1 cellular context compared by ENCODE assay signal in the genomic region with DNA sequence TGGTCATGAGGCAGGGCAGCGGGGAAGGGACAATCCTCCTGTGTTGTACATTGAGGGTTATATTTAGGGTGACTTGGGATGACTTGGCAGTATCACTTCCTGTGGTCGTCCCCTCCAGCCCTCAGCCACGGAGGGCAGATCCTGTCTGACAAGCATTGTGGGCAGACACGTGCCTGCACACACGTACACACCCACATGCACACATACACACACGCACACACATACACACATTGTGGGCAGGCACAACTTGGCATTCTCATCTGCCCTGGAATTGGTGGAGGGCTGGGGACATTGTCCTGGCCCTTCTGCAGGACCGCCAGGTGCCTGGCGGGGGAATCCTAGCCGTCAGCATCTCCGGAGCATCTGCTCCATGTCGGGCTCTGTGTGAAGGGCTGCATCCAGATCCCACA.
TF ChIP-seq lines count a peak whose summit lies in the region.

No MANE protein-coding gene starts in this region.

TF ChIP-seq in HepG2, 621 proteins besides CTCF, POLR2A, EP300 and RAD21 (continued from another document and continues in another):
- TF ChIP-seq, protein P1, sequence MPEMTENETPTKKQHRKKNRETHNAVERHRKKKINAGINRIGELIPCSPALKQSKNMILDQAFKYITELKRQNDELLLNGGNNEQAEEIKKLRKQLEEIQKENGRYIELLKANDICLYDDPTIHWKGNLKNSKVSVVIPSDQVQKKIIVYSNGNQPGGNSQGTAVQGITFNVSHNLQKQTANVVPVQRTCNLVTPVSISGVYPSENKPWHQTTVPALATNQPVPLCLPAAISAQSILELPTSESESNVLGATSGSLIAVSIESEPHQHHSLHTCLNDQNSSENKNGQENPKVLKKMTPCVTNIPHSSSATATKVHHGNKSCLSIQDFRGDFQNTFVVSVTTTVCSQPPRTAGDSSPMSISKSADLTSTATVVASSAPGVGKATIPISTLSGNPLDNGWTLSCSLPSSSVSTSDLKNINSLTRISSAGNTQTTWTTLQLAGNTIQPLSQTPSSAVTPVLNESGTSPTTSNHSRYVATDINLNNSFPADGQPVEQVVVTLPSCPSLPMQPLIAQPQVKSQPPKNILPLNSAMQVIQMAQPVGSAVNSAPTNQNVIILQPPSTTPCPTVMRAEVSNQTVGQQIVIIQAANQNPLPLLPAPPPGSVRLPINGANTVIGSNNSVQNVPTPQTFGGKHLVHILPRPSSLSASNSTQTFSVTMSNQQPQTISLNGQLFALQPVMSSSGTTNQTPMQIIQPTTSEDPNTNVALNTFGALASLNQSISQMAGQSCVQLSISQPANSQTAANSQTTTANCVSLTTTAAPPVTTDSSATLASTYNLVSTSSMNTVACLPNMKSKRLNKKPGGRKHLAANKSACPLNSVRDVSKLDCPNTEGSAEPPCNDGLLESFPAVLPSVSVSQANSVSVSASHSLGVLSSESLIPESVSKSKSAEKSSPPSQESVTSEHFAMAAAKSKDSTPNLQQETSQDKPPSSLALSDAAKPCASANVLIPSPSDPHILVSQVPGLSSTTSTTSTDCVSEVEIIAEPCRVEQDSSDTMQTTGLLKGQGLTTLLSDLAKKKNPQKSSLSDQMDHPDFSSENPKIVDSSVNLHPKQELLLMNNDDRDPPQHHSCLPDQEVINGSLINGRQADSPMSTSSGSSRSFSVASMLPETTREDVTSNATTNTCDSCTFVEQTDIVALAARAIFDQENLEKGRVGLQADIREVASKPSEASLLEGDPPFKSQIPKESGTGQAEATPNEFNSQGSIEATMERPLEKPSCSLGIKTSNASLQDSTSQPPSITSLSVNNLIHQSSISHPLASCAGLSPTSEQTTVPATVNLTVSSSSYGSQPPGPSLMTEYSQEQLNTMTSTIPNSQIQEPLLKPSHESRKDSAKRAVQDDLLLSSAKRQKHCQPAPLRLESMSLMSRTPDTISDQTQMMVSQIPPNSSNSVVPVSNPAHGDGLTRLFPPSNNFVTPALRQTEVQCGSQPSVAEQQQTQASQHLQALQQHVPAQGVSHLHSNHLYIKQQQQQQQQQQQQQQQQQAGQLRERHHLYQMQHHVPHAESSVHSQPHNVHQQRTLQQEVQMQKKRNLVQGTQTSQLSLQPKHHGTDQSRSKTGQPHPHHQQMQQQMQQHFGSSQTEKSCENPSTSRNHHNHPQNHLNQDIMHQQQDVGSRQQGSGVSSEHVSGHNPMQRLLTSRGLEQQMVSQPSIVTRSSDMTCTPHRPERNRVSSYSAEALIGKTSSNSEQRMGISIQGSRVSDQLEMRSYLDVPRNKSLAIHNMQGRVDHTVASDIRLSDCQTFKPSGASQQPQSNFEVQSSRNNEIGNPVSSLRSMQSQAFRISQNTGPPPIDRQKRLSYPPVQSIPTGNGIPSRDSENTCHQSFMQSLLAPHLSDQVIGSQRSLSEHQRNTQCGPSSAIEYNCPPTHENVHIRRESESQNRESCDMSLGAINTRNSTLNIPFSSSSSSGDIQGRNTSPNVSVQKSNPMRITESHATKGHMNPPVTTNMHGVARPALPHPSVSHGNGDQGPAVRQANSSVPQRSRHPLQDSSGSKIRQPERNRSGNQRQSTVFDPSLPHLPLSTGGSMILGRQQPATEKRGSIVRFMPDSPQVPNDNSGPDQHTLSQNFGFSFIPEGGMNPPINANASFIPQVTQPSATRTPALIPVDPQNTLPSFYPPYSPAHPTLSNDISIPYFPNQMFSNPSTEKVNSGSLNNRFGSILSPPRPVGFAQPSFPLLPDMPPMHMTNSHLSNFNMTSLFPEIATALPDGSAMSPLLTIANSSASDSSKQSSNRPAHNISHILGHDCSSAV (CRISPR knock-in tag; IDR thresholded peaks at IDR 0.05; ENCODE audit: borderline replicate concordance) = no peak
- TF ChIP-seq, protein P2, sequence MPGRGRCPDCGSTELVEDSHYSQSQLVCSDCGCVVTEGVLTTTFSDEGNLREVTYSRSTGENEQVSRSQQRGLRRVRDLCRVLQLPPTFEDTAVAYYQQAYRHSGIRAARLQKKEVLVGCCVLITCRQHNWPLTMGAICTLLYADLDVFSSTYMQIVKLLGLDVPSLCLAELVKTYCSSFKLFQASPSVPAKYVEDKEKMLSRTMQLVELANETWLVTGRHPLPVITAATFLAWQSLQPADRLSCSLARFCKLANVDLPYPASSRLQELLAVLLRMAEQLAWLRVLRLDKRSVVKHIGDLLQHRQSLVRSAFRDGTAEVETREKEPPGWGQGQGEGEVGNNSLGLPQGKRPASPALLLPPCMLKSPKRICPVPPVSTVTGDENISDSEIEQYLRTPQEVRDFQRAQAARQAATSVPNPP (CRISPR knock-in tag; IDR thresholded peaks at IDR 0.05) = no peak
- TF ChIP-seq ZBTB38 (CRISPR knock-in tag; IDR thresholded peaks at IDR 0.05) (peak; percentile 65; the same call in 1 of the 2 replicates), ZNF773 (CRISPR knock-in tag; IDR thresholded peaks at IDR 0.05; ENCODE audit: borderline replicate concordance) (no peak), STAT5B (CRISPR knock-in tag; IDR thresholded peaks at IDR 0.05) (no peak), ZBTB3 (CRISPR knock-in tag; IDR thresholded peaks at IDR 0.05; ENCODE audit: borderline replicate concordance, low read depth) (no peak), TEAD3 (CRISPR knock-in tag; optimal IDR thresholded peaks at IDR 0.05; ENCODE audit: borderline replicate concordance) (no peak), ZBTB1 (CRISPR knock-in tag; IDR thresholded peaks at IDR 0.05; ENCODE audit: borderline replicate concordance) (no peak), ZNF598 (CRISPR knock-in tag; IDR thresholded peaks at IDR 0.05; ENCODE audit: borderline replicate concordance) (peak; percentile 9; the same call in 1 of the 2 replicates), NR2C2 (CRISPR knock-in tag; IDR thresholded peaks at IDR 0.05; ENCODE audit: borderline replicate concordance) (0 out of 2 replicates have a peak, but pooled peaks have one; percentile 6), ZNF670 (CRISPR knock-in tag; IDR thresholded peaks at IDR 0.05; ENCODE audit: borderline replicate concordance) (no peak), BORCS8-MEF2B (CRISPR knock-in tag; IDR thresholded peaks at IDR 0.05) (peak; percentile 12; the same call in 1 of the 2 replicates), SALL2 (CRISPR knock-in tag; IDR thresholded peaks at IDR 0.05) (peak; percentile 4; the same call in 1 of the 2 replicates), MIER3 (CRISPR knock-in tag; IDR thresholded peaks at IDR 0.05; ENCODE audit: borderline replicate concordance) (no peak), NR2F1 (CRISPR knock-in tag; IDR thresholded peaks at IDR 0.05) (no peak), ZNF792 (CRISPR knock-in tag; IDR thresholded peaks at IDR 0.05) (no peak), HDAC2 (CRISPR knock-in tag; IDR thresholded peaks at IDR 0.05) (no peak), MAFK (conservative IDR thresholded peaks at IDR 0.05 in 1 of 2, IDR thresholded peaks at IDR 0.05 in 1 of 2; ENCODE audit: low read length in 2 of 2) (no peak), ZNF232 (CRISPR knock-in tag; IDR thresholded peaks at IDR 0.05; ENCODE audit: borderline replicate concordance) (no peak), EED (CRISPR knock-in tag; IDR thresholded peaks at IDR 0.05) (peak; percentile 27; the same call in 1 of the 2 replicates), HNRNPK (IDR thresholded peaks at IDR 0.05; ENCODE audit: low read depth, low read length, poor library complexity, severe bottlenecking) (no peak), MLLT10 (CRISPR knock-in tag; IDR thresholded peaks at IDR 0.05) (no peak), TAF15 (IDR thresholded peaks at IDR 0.05; ENCODE audit: low read depth, low read length, poor library complexity, severe bottlenecking) (no peak)
- TF ChIP-seq, protein P3, sequence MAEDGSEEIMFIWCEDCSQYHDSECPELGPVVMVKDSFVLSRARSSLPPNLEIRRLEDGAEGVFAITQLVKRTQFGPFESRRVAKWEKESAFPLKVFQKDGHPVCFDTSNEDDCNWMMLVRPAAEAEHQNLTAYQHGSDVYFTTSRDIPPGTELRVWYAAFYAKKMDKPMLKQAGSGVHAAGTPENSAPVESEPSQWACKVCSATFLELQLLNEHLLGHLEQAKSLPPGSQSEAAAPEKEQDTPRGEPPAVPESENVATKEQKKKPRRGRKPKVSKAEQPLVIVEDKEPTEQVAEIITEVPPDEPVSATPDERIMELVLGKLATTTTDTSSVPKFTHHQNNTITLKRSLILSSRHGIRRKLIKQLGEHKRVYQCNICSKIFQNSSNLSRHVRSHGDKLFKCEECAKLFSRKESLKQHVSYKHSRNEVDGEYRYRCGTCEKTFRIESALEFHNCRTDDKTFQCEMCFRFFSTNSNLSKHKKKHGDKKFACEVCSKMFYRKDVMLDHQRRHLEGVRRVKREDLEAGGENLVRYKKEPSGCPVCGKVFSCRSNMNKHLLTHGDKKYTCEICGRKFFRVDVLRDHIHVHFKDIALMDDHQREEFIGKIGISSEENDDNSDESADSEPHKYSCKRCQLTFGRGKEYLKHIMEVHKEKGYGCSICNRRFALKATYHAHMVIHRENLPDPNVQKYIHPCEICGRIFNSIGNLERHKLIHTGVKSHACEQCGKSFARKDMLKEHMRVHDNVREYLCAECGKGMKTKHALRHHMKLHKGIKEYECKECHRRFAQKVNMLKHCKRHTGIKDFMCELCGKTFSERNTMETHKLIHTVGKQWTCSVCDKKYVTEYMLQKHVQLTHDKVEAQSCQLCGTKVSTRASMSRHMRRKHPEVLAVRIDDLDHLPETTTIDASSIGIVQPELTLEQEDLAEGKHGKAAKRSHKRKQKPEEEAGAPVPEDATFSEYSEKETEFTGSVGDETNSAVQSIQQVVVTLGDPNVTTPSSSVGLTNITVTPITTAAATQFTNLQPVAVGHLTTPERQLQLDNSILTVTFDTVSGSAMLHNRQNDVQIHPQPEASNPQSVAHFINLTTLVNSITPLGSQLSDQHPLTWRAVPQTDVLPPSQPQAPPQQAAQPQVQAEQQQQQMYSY (CRISPR knock-in tag; IDR thresholded peaks at IDR 0.05) = no peak
- TF ChIP-seq, protein P4, sequence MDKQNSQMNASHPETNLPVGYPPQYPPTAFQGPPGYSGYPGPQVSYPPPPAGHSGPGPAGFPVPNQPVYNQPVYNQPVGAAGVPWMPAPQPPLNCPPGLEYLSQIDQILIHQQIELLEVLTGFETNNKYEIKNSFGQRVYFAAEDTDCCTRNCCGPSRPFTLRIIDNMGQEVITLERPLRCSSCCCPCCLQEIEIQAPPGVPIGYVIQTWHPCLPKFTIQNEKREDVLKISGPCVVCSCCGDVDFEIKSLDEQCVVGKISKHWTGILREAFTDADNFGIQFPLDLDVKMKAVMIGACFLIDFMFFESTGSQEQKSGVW (CRISPR knock-in tag; IDR thresholded peaks at IDR 0.05; ENCODE audit: borderline replicate concordance) = no peak
- TF ChIP-seq, protein P5, sequence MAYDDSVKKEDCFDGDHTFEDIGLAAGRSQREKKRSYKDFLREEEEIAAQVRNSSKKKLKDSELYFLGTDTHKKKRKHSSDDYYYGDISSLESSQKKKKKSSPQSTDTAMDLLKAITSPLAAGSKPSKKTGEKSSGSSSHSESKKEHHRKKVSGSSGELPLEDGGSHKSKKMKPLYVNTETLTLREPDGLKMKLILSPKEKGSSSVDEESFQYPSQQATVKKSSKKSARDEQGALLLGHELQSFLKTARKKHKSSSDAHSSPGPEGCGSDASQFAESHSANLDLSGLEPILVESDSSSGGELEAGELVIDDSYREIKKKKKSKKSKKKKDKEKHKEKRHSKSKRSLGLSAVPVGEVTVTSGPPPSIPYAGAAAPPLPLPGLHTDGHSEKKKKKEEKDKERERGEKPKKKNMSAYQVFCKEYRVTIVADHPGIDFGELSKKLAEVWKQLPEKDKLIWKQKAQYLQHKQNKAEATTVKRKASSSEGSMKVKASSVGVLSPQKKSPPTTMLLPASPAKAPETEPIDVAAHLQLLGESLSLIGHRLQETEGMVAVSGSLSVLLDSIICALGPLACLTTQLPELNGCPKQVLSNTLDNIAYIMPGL (CRISPR knock-in tag; IDR thresholded peaks at IDR 0.05; ENCODE audit: borderline replicate concordance in 1 of 2, low read depth in 1 of 2) = peak in 1 of 2 experiments; percentile 1; a peak in 1 of 4 replicates
- TF ChIP-seq, protein P6, sequence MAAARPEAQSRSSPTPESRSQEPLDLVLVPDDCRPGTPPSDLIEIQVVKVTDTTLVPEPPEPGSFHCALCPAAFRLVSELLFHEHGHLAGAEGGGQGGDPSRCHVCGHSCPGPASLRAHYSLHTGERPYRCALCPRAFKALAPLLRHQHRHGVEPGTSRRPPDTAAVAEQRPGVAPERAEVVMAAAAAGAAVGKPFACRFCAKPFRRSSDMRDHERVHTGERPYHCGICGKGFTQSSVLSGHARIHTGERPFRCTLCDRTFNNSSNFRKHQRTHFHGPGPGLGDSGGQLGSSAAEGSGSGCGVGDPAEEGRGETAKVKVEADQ (CRISPR knock-in tag; IDR thresholded peaks at IDR 0.05; ENCODE audit: borderline replicate concordance) = no peak
- TF ChIP-seq, protein P7, sequence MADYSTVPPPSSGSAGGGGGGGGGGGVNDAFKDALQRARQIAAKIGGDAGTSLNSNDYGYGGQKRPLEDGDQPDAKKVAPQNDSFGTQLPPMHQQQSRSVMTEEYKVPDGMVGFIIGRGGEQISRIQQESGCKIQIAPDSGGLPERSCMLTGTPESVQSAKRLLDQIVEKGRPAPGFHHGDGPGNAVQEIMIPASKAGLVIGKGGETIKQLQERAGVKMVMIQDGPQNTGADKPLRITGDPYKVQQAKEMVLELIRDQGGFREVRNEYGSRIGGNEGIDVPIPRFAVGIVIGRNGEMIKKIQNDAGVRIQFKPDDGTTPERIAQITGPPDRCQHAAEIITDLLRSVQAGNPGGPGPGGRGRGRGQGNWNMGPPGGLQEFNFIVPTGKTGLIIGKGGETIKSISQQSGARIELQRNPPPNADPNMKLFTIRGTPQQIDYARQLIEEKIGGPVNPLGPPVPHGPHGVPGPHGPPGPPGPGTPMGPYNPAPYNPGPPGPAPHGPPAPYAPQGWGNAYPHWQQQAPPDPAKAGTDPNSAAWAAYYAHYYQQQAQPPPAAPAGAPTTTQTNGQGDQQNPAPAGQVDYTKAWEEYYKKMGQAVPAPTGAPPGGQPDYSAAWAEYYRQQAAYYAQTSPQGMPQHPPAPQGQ (CRISPR knock-in tag; IDR thresholded peaks at IDR 0.05; ENCODE audit: borderline replicate concordance) = no peak
- TF ChIP-seq, protein P8, sequence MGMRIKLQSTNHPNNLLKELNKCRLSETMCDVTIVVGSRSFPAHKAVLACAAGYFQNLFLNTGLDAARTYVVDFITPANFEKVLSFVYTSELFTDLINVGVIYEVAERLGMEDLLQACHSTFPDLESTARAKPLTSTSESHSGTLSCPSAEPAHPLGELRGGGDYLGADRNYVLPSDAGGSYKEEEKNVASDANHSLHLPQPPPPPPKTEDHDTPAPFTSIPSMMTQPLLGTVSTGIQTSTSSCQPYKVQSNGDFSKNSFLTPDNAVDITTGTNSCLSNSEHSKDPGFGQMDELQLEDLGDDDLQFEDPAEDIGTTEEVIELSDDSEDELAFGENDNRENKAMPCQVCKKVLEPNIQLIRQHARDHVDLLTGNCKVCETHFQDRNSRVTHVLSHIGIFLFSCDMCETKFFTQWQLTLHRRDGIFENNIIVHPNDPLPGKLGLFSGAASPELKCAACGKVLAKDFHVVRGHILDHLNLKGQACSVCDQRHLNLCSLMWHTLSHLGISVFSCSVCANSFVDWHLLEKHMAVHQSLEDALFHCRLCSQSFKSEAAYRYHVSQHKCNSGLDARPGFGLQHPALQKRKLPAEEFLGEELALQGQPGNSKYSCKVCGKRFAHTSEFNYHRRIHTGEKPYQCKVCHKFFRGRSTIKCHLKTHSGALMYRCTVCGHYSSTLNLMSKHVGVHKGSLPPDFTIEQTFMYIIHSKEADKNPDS (CRISPR knock-in tag; IDR thresholded peaks at IDR 0.05) = no peak
